ENCODE assay signal across 1 cellular context in genomic region chr12:121793501-121793835, GRCh38.
TF ChIP-seq lines count a peak whose summit lies in the region.

RHOF (minus strand) TSS chr12:121793688; CDS start chr12:121793633, 55 bp downstream.

TF ChIP-seq in GM23338, 12 proteins besides CTCF, POLR2A, EP300 and RAD21 (continued from another document):
- TF ChIP-seq REST (IDR thresholded peaks at IDR 0.05; ENCODE audit: unreplicated experiment), result no peak
- no peak; the same call in 1 of the 2 replicates for TF ChIP-seq ETS1 (IDR thresholded peaks at IDR 0.05)
- no peak for TF ChIP-seq STAT1 (IDR thresholded peaks at IDR 0.05; ENCODE audit: unreplicated experiment)
- no peak for TF ChIP-seq CREB1 (CRISPR knock-in tag; IDR thresholded peaks at IDR 0.05; ENCODE audit: low read depth)
- no peak for TF ChIP-seq ZNF331 (CRISPR knock-in tag; IDR thresholded peaks at IDR 0.05; ENCODE audit: low read depth)
- no peak for TF ChIP-seq NANOG (IDR thresholded peaks at IDR 0.05; ENCODE audit: borderline replicate concordance)
- TF ChIP-seq EZH2phosphoT487 (IDR thresholded peaks at IDR 0.05; ENCODE audit: unreplicated experiment), result no peak
TF ChIP-seq in GM23338: peak in this region for 0.
